Comparison of ENCODE assay signal across 15 cellular contexts in the genomic region with DNA sequence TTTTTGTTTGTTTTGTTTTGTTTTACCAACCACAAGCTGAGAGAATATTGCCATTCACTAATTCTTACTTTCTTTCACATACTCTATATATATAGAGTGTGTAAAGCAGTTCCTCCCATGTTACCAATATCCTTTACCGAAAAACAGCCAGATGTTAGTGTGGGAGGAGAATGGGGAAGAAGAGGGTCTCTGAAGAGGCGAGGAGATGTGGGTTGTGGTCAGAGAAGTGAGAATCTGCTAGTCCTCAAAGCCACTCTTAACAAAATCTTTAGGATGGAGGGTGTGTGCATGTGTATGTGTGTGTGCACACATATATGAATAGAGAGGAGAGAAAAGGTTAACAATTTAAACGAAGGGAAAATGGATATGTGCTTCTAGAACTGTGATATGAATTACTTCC.
DNase-seq lines count a peak whose midpoint lies in the region; ATAC-seq and TF ChIP-seq lines count a peak whose summit lies in the region.
"Had no signal": no experiment of that assay in that cellular context is flagged by ENCODE, and none has a peak within 500 bp of the region (broad histone marks: within the 10 kb centered on the region; RNA-seq: fewer than 3 reads in every experiment).

No MANE protein-coding gene starts in this region.

- H3K36me3 ChIP-seq in Karpas-422 (ENCODE audit: insufficient read depth, low read length) = peaks cover 7% of the 10 kb centered on the region; the same call in 1 of the 2 replicates
- no peaks in the 10 kb centered on the region for H3K36me3 ChIP-seq in breast epithelium
- peaks cover 20% of the 10 kb centered on the region for H3K36me3 ChIP-seq in lower lobe of right lung
- H3K36me3 ChIP-seq: pancreas had no signal

- DNase-seq in activated T-cell treated with anti-CD3 and anti-CD28 coated beads, Interleukin-2, amount 50 U/mL, for 24 hours = no peak
- DNase-seq in activated T-cell treated with anti-CD3 and anti-CD28 coated beads, Interleukin-2, amount 50 U/mL, for 4 hours = no peak
- peak; percentile 14 for DNase-seq in Karpas-422
- no peak for DNase-seq in stimulated activated naive CD8-positive, alpha-beta T cell treated with anti-CD3 and anti-CD28 coated beads, Interleukin-15, amount 100 ng/mL, for 72 hours
- no peak for DNase-seq in breast epithelium (ENCODE audit: low spot score in 2 of 2)
- DNase-seq in lower lobe of right lung = no peak
- DNase-seq in RKO (ENCODE audit: low spot score) = no peak
- DNase-seq: activated CD8-positive, alpha-beta memory T cell treated with anti-CD3 and anti-CD28 coated beads for 24 hours; DMS79; NCI-H187 treated with DMSO at 0.1 percent for 48 hours; NCI-H526 treated with DMSO at 0.1 percent for 48 hours; pancreas; RPMI8226; spleen had no signal

- H3K27ac Mint-ChIP-seq in activated T-cell treated with anti-CD3 and anti-CD28 coated beads, Interleukin-2, amount 50 U/mL, for 24 hours = peak overlapping the region; percentile 61
- H3K27ac Mint-ChIP-seq in activated naive CD8-positive, alpha-beta T cell = peak overlapping the region; percentile 64
- no peak overlapping the region for H3K27ac Mint-ChIP-seq in stimulated activated naive CD8-positive, alpha-beta T cell treated with anti-CD3 and anti-CD28 coated beads, Interleukin-15, amount 100 ng/mL, for 72 hours

- no peaks in the 10 kb centered on the region for H4K20me1 ChIP-seq in Karpas-422 (ENCODE audit: insufficient read depth, low read depth, low read length)

- TF ChIP-seq CTCF in breast epithelium (IDR thresholded peaks at IDR 0.05) = no peak
- no peak for TF ChIP-seq CTCF in lower lobe of right lung (IDR thresholded peaks at IDR 0.05)

- H3K9ac ChIP-seq in Karpas-422 (ENCODE audit: low read length) = no peak overlapping the region

- intact Hi-C loops in breast epithelium (cut with DNase I; ENCODE audit: low total_unique reads) = no loop called here
- intact Hi-C loops in lower lobe of right lung (cut with DNase I) = no loop called here

- no peak overlapping the region for H3K4me3 Mint-ChIP-seq in activated T-cell treated with anti-CD3 and anti-CD28 coated beads, Interleukin-2, amount 50 U/mL, for 24 hours
- no peak overlapping the region for H3K4me3 Mint-ChIP-seq in activated T-cell treated with anti-CD3 and anti-CD28 coated beads, Interleukin-2, amount 50 U/mL, for 4 hours
- no peak overlapping the region for H3K4me3 Mint-ChIP-seq in activated naive CD8-positive, alpha-beta T cell
- H3K4me3 Mint-ChIP-seq in stimulated activated naive CD8-positive, alpha-beta T cell treated with anti-CD3 and anti-CD28 coated beads, Interleukin-15, amount 100 ng/mL, for 72 hours = peak overlapping the region; percentile 21 to 38

- H3K27ac ChIP-seq in Karpas-422 (ENCODE audit: low read length) = no peak overlapping the region
- H3K27ac ChIP-seq in breast epithelium = no peak overlapping the region
- no peak overlapping the region for H3K27ac ChIP-seq in lower lobe of right lung
- H3K27ac ChIP-seq: pancreas, spleen had no signal

- H3K36me3 Mint-ChIP-seq in activated T-cell treated with anti-CD3 and anti-CD28 coated beads, Interleukin-2, amount 50 U/mL, for 24 hours (ENCODE audit: low read depth) = peaks cover 70% of the 10 kb centered on the region
- peaks cover 34% of the 10 kb centered on the region for H3K36me3 Mint-ChIP-seq in activated T-cell treated with anti-CD3 and anti-CD28 coated beads, Interleukin-2, amount 50 U/mL, for 4 hours (ENCODE audit: insufficient read depth)
- peaks cover 22% of the 10 kb centered on the region for H3K36me3 Mint-ChIP-seq in activated naive CD8-positive, alpha-beta T cell

- ATAC-seq in activated T-cell treated with anti-CD3 and anti-CD28 coated beads, Interleukin-2, amount 50 U/mL, for 4 hours = no peak
- ATAC-seq in stimulated activated naive CD8-positive, alpha-beta T cell treated with anti-CD3 and anti-CD28 coated beads, Interleukin-15, amount 100 ng/mL, for 72 hours = no peak
- no peak for ATAC-seq in lower lobe of right lung
- ATAC-seq: pancreas had no signal

- H3K27me3 ChIP-seq in Karpas-422 (ENCODE audit: low read length) = no peaks in the 10 kb centered on the region
- no peaks in the 10 kb centered on the region for H3K27me3 ChIP-seq in breast epithelium
- H3K27me3 ChIP-seq in lower lobe of right lung (ENCODE audit: low read depth) = no peaks in the 10 kb centered on the region
- H3K27me3 ChIP-seq: pancreas, spleen had no signal

- H3K4me1 Mint-ChIP-seq in activated T-cell treated with anti-CD3 and anti-CD28 coated beads, Interleukin-2, amount 50 U/mL, for 24 hours (ENCODE audit: low read depth) = peaks cover 27% of the 10 kb centered on the region
- H3K4me1 Mint-ChIP-seq in activated T-cell treated with anti-CD3 and anti-CD28 coated beads, Interleukin-2, amount 50 U/mL, for 4 hours (ENCODE audit: low read depth) = peaks cover 9% of the 10 kb centered on the region
- peaks cover 13% of the 10 kb centered on the region for H3K4me1 Mint-ChIP-seq in activated naive CD8-positive, alpha-beta T cell (ENCODE audit: low read depth)
- peaks cover 27% of the 10 kb centered on the region for H3K4me1 Mint-ChIP-seq in stimulated activated naive CD8-positive, alpha-beta T cell treated with anti-CD3 and anti-CD28 coated beads, Interleukin-15, amount 100 ng/mL, for 72 hours

- no peaks in the 10 kb centered on the region for H3K9me3 Mint-ChIP-seq in activated T-cell treated with anti-CD3 and anti-CD28 coated beads, Interleukin-2, amount 50 U/mL, for 24 hours
- no peaks in the 10 kb centered on the region for H3K9me3 Mint-ChIP-seq in activated T-cell treated with anti-CD3 and anti-CD28 coated beads, Interleukin-2, amount 50 U/mL, for 4 hours
- H3K9me3 Mint-ChIP-seq in activated naive CD8-positive, alpha-beta T cell (ENCODE audit: low read depth) = no peaks in the 10 kb centered on the region
- H3K9me3 Mint-ChIP-seq in stimulated activated naive CD8-positive, alpha-beta T cell treated with anti-CD3 and anti-CD28 coated beads, Interleukin-15, amount 100 ng/mL, for 72 hours = no peaks in the 10 kb centered on the region

- H3K4me1 ChIP-seq in Karpas-422 (ENCODE audit: low read length) = peaks cover 6% of the 10 kb centered on the region; the same call in 1 of the 2 replicates
- no peaks in the 10 kb centered on the region for H3K4me1 ChIP-seq in breast epithelium
- peaks cover 7% of the 10 kb centered on the region for H3K4me1 ChIP-seq in lower lobe of right lung

- no peak overlapping the region for H3K4me2 ChIP-seq in Karpas-422 (ENCODE audit: low read depth, low read length, poor library complexity, severe bottlenecking)

- no peaks in the 10 kb centered on the region for H3K27me3 Mint-ChIP-seq in activated T-cell treated with anti-CD3 and anti-CD28 coated beads, Interleukin-2, amount 50 U/mL, for 24 hours
- no peaks in the 10 kb centered on the region for H3K27me3 Mint-ChIP-seq in activated T-cell treated with anti-CD3 and anti-CD28 coated beads, Interleukin-2, amount 50 U/mL, for 4 hours (ENCODE audit: low read depth)
- no peaks in the 10 kb centered on the region for H3K27me3 Mint-ChIP-seq in activated naive CD8-positive, alpha-beta T cell
- H3K27me3 Mint-ChIP-seq in stimulated activated naive CD8-positive, alpha-beta T cell treated with anti-CD3 and anti-CD28 coated beads, Interleukin-15, amount 100 ng/mL, for 72 hours = no peaks in the 10 kb centered on the region

- H3K4me3 ChIP-seq in Karpas-422 (ENCODE audit: low read length) (no peak overlapping the region), breast epithelium (no peak overlapping the region), lower lobe of right lung (no peak overlapping the region)
- H3K4me3 ChIP-seq: pancreas, spleen had no signal

- H3K9me3 ChIP-seq in Karpas-422 (ENCODE audit: low read length) (no peaks in the 10 kb centered on the region), breast epithelium (no peaks in the 10 kb centered on the region), lower lobe of right lung (no peaks in the 10 kb centered on the region)
- H3K9me3 ChIP-seq: pancreas, spleen had no signal

- no peak for TF ChIP-seq POLR2A in breast epithelium (IDR thresholded peaks at IDR 0.05)

- H3K79me2 ChIP-seq in Karpas-422 (ENCODE audit: low read length) = no peaks in the 10 kb centered on the region

- H2AFZ ChIP-seq in Karpas-422 (ENCODE audit: low read length) = no peak overlapping the region

- no peaks in the 10 kb centered on the region for H3K9me2 ChIP-seq in Karpas-422 (replicated peaks; ENCODE audit: insufficient read depth, low read length)

Comparison
In these comparisons a context has a peak if more than half of its experiments do, and no peak if none do; other contexts are left out.
1. H3K27ac Mint-ChIP-seq: peak in activated T-cell treated with anti-CD3 and anti-CD28 coated beads, Interleukin-2, amount 50 U/mL, for 24 hours (single experiment) and activated naive CD8-positive, alpha-beta T cell (single experiment); none in stimulated activated naive CD8-positive, alpha-beta T cell treated with anti-CD3 and anti-CD28 coated beads, Interleukin-15, amount 100 ng/mL, for 72 hours (0 of 2).
2. H3K4me3 Mint-ChIP-seq: peak in stimulated activated naive CD8-positive, alpha-beta T cell treated with anti-CD3 and anti-CD28 coated beads, Interleukin-15, amount 100 ng/mL, for 72 hours (2 of 2); none in activated T-cell treated with anti-CD3 and anti-CD28 coated beads, Interleukin-2, amount 50 U/mL, for 24 hours (single experiment), activated T-cell treated with anti-CD3 and anti-CD28 coated beads, Interleukin-2, amount 50 U/mL, for 4 hours (single experiment) and activated naive CD8-positive, alpha-beta T cell (single experiment).